Comparison of ENCODE assay signal across 22 cellular contexts in genomic region chr11:115389790-115390189, GRCh38.
"Had no signal": no experiment of that assay in that cellular context is flagged by ENCODE, and none has a peak within 500 bp of the region (broad histone marks: within the 10 kb centered on the region; RNA-seq: fewer than 3 reads in every experiment).

No MANE protein-coding gene starts in this region.

- H3K36me3 ChIP-seq: adrenal gland, left ventricle myocardium inferior, prostate gland, thoracic aorta, upper lobe of left lung had no signal

- DNase-seq: activated CD4-positive, alpha-beta T cell treated with anti-CD3 and anti-CD28 coated beads for 36 hours; activated CD4-positive, alpha-beta T cell treated with anti-CD3 and anti-CD28 coated beads, Interleukin-2, amount 50 U/mL, for 4 hours; activated CD8-positive, alpha-beta memory T cell treated with anti-CD3 and anti-CD28 coated beads for 24 hours; activated CD8-positive, alpha-beta memory T cell treated with anti-CD3 and anti-CD28 coated beads, Interleukin-2, amount 50 U/mL, for 4 hours; activated naive CD4-positive, alpha-beta T cell; activated T-cell treated with anti-CD3 and anti-CD28 coated beads, Interleukin-2, amount 50 U/mL, for 24 hours; adrenal gland; central memory CD4-positive, alpha-beta T cell; dermis blood vessel endothelial cell; effector memory CD4-positive, alpha-beta T cell; foreskin melanocyte; glutamatergic neuron; left ventricle myocardium inferior; naive thymus-derived CD8-positive, alpha-beta T cell; stimulated activated CD4-positive, alpha-beta T cell treated with anti-CD3 and anti-CD28 coated beads, Interleukin-2, amount 100 ng/mL, for 48 hours; stimulated activated CD8-positive, alpha-beta memory T cell treated with anti-CD3 and anti-CD28 coated beads, Interleukin-4, amount 100 ng/mL, for 48 hours; stimulated activated naive B cell treated with anti-CD40 and anti-IgM and Interleukin-4, amounts not matched to agents 10 μg/mL and 1 μg/mL and 100 μg/mL, for 72 hours; T1000; upper lobe of left lung had no signal

- H2AFZ ChIP-seq: hepatocyte had no signal

- H3K9me3 ChIP-seq: adrenal gland, left ventricle myocardium inferior, prostate gland, thoracic aorta, upper lobe of left lung had no signal

- H3K4me3 ChIP-seq: adrenal gland, hepatocyte, left ventricle myocardium inferior, prostate gland, thoracic aorta, upper lobe of left lung had no signal

- H3K4me1 ChIP-seq: adrenal gland, prostate gland had no signal

- H3K27ac ChIP-seq: adrenal gland, hepatocyte, left ventricle myocardium inferior, prostate gland, thoracic aorta, upper lobe of left lung had no signal

- H3K27me3 ChIP-seq: adrenal gland, hepatocyte, upper lobe of left lung had no signal

- H3K4me2 ChIP-seq: hepatocyte had no signal

- H3K79me2 ChIP-seq: hepatocyte had no signal
